8 cellular contexts compared by ENCODE assay signal in genomic region chr3:157159762-157160651, GRCh38. TPM values are rescaled to one million over a fixed set of nuclear protein-coding genes. Genes with fewer than 3 reads are reported as not detected.
DNase-seq lines count a peak whose midpoint lies in the region; ATAC-seq and TF ChIP-seq lines count a peak whose summit lies in the region.

CCNL1 (minus strand) TSS chr3:157160147; CDS start chr3:157160094, 53 bp downstream.

- no peaks in the 10 kb centered on the region for H3K27me3 ChIP-seq in SK-N-SH (ENCODE audit: insufficient read depth)

- H3F3A ChIP-seq in SK-N-SH (replicated peaks; ENCODE audit: insufficient read depth), result peaks cover 10% of the 10 kb centered on the region

- peaks cover 49% of the 10 kb centered on the region for H3K79me2 ChIP-seq in SK-N-SH (ENCODE audit: insufficient read depth)

- peaks cover 39 to 43% of the 10 kb centered on the region in 2 experiments for H3K36me3 ChIP-seq in SK-N-SH (replicated peaks in 1 of 2; ENCODE audit: control insufficient read depth in 1 of 2, insufficient read depth in 2 of 2, low read length in 1 of 2)

- H3K27ac ChIP-seq in SK-N-SH (ENCODE audit: low read depth in 2 of 2, low read length in 1 of 2) (peak within 1 kb of the TSS; percentile 99 to 100), substantia nigra (ENCODE audit: low read depth, low read length, poor library complexity, severe bottlenecking) (peak within 1 kb of the TSS; percentile 99)

- H3K9me2 ChIP-seq in SK-N-SH, result no peaks in the 10 kb centered on the region

- H4K20me1 ChIP-seq in SK-N-SH (ENCODE audit: insufficient read depth), result peaks cover 43% of the 10 kb centered on the region

- CTCF ChIA-PET in GM10248 (lab: Yijun Ruan, JAX) (interaction anchor here (0.8 to 6.2 kb wide), 13 partner anchors 9 to 1010 kb away, joined by 3 to 95 read pairs (median 4); no protein-coding TSS in a partner anchor), SK-N-SH (lab: Yijun Ruan, JAX) (interaction anchor here (0.8 to 2.8 kb wide), 6 partner anchors 11 to 277 kb away, joined by 3 to 22 read pairs (median 3); partner anchors contain the start of gene PTX3)

- TF ChIP-seq CTCF in GM10248 (IDR thresholded peaks at IDR 0.05; ENCODE audit: control extremely low read depth, extremely low read depth, low read depth, missing control alignments) (no peak), SK-N-SH (IDR thresholded peaks at IDR 0.05) (no peak)

- no peak for TF ChIP-seq RAD21 in SK-N-SH (IDR thresholded peaks at IDR 0.05; ENCODE audit: low read length)

- no peaks in the 10 kb centered on the region for H3K9me3 ChIP-seq in SK-N-SH

- peak within 1 kb of the TSS; percentile 78 for H3K4me2 ChIP-seq in SK-N-SH

- peak; percentile 80 for ATAC-seq in HG02610 (IDR thresholded peaks at IDR 0.05; ENCODE audit: unreplicated experiment)

- under 1% methylated on average over 37 of the region's 88 CpGs for WGBS in SK-N-SH (ENCODE audit: low lambda C conversion rate)

- peak within 1 kb of the TSS; percentile 99 for H3K9ac ChIP-seq in SK-N-SH

- TF ChIP-seq EP300 in SK-N-SH (IDR thresholded peaks at IDR 0.05; ENCODE audit: borderline replicate concordance in 1 of 2, low read depth in 1 of 2, low read length in 1 of 2), result peak; percentile 43 to 52; a peak in 2 of 4 replicates

- H3K4me3 ChIP-seq in SK-N-SH (ENCODE audit: low read depth in 2 of 2, low read length in 1 of 2), result peak within 1 kb of the TSS; percentile 74 to 98

- H2AFZ ChIP-seq in SK-N-SH (ENCODE audit: low read depth), result peak within 1 kb of the TSS; percentile 88

- POLR2A ChIA-PET in GM10248 (lab: Yijun Ruan, JAX) (interaction anchor here (0.6 to 2.9 kb wide), 9 partner anchors 9 to 480 kb away, joined by 3 to 73 read pairs (median 3); no protein-coding TSS in a partner anchor), SK-N-SH (lab: Yijun Ruan, JAX) (interaction anchor here (0.5 to 3.3 kb wide), 9 partner anchors 9 to 1769 kb away, joined by 3 to 94 read pairs (median 5); no protein-coding TSS in a partner anchor)

- peaks cover 29 to 37% of the 10 kb centered on the region in 2 experiments for H3K4me1 ChIP-seq in SK-N-SH (ENCODE audit: control insufficient read depth in 1 of 2, insufficient read depth in 2 of 2, low read depth in 1 of 2, low read length in 1 of 2)

- DNase-seq in GM10248 (ENCODE audit: extremely low spot score) (peak; percentile 92), NCI-H1092 (lab: John Stamatoyannopoulos, UW) (peak; percentile 94), SK-N-SH (peak; percentile 94), germinal center (ENCODE audit: low spot score) (peak; percentile 89), non-pigmented ciliary epithelial cell (ENCODE audit: low read depth) (peak; percentile 83), substantia nigra (lab: John Stamatoyannopoulos, UW) (peak; percentile 63 to 96 (median 91))
- peak; percentile 96 for DNase-seq in activated naive CD4-positive, alpha-beta T cell treated with anti-CD3 and anti-CD28 coated beads, Interleukin-2, amount 50 U/mL, for 16 hours

TF ChIP-seq in SK-N-SH, 30 proteins besides CTCF, POLR2A, EP300 and RAD21 (continues in another document):
- TF ChIP-seq MEF2A (IDR thresholded peaks at IDR 0.05; ENCODE audit: borderline replicate concordance, low read depth) (no peak; the same call in 1 of the 2 replicates), FOSL2 (IDR thresholded peaks at IDR 0.05; ENCODE audit: borderline replicate concordance, low read depth) (peak; percentile 27; the same call in 1 of the 2 replicates), TCF12 (IDR thresholded peaks at IDR 0.05) (peak; percentile 48; the same call in 1 of the 2 replicates), FOXJ3 (CRISPR knock-in tag; IDR thresholded peaks at IDR 0.05) (peak; percentile 80; the same call in 1 of the 2 replicates), EZH2phosphoT487 (IDR thresholded peaks at IDR 0.05; ENCODE audit: borderline replicate concordance, low read depth) (no peak), FOXM1 (IDR thresholded peaks at IDR 0.05; ENCODE audit: low read depth) (peak; percentile 50; the same call in 1 of the 2 replicates), ZBTB33 (IDR thresholded peaks at IDR 0.05; ENCODE audit: borderline replicate concordance, low read depth) (peak; percentile 92; the same call in 1 of the 2 replicates), YY1 (IDR thresholded peaks at IDR 0.05; ENCODE audit: low read depth) (peak; percentile 59; the same call in 1 of the 2 replicates), REST (IDR thresholded peaks at IDR 0.05; ENCODE audit: low read depth, low read length) (peak; percentile 79), RCOR1 (IDR thresholded peaks at IDR 0.05; ENCODE audit: low read length) (no peak; the same call in 1 of the 2 replicates), PBX3 (IDR thresholded peaks at IDR 0.05) (peak; percentile 90), POLR2AphosphoS5 (IDR thresholded peaks at IDR 0.05; ENCODE audit: low read depth, low read length) (peak; percentile 99), TEAD4 (IDR thresholded peaks at IDR 0.05; ENCODE audit: borderline replicate concordance, insufficient read depth) (0 out of 2 replicates have a peak, but pooled peaks have one; percentile 10), SMC3 (IDR thresholded peaks at IDR 0.05; ENCODE audit: low read depth, low read length) (peak; percentile 5; the same call in 1 of the 2 replicates), TAF1 (IDR thresholded peaks at IDR 0.05; ENCODE audit: borderline replicate concordance, low read depth, low read length) (peak; percentile 100), RXRA (IDR thresholded peaks at IDR 0.05; ENCODE audit: borderline replicate concordance, low read depth) (no peak), MXI1 (IDR thresholded peaks at IDR 0.05; ENCODE audit: low read depth, low read length) (peak; percentile 82), CHD2 (IDR thresholded peaks at IDR 0.05; ENCODE audit: low read length, partially characterized antibody) (peak; percentile 98), NFIC (IDR thresholded peaks at IDR 0.05; ENCODE audit: borderline replicate concordance) (no peak), JUND (IDR thresholded peaks at IDR 0.05) (no peak), ELF1 (IDR thresholded peaks at IDR 0.05) (peak; percentile 89)

RNA-seq across cellular contexts. Expression of gene CCNL1, which starts in this region (rescaled TPM):
- 99.8 and 131 TPM in 2 replicates for polyA plus RNA-seq in SK-N-SH (2012; rRNA removed)
- polyA plus RNA-seq in SK-N-SH (2012; cell fraction: cytosol; rRNA removed), result 27.3 and 29.6 TPM in 2 replicates
- polyA plus RNA-seq in SK-N-SH (2012; cell fraction: nucleus; rRNA removed), result 490 and 685 TPM in 2 replicates

Comparison
In these comparisons a context has a peak if more than half of its experiments do, and no peak if none do; other contexts are left out.
1. Peak in every context shown above with its lines: DNase-seq, ATAC-seq, H3K4me3 ChIP-seq and H3K27ac ChIP-seq.